ENCODE assay signal across 4 cellular contexts in genomic region chr11:57605031-57605430, GRCh38. TPM values are rescaled to one million over a fixed set of nuclear protein-coding genes. Genes with fewer than 3 reads are reported as not detected.
"Had no signal": no experiment of that assay in that cellular context is flagged by ENCODE, and none has a peak within 500 bp of the region (broad histone marks: within the 10 kb centered on the region; RNA-seq: fewer than 3 reads in every experiment).

No MANE protein-coding gene starts in this region.

RNA-seq across cellular contexts. Expression of gene SERPING1, which starts 7.5 kb away (rescaled TPM):
- total RNA-seq: HT1080, OCI-LY7, PC-3 had no signal

RNA-seq across cellular contexts. Expression of gene YPEL4, which starts 44.7 kb away (rescaled TPM):
- total RNA-seq: HepG2, PC-3 had no signal
